In the genomic region with DNA sequence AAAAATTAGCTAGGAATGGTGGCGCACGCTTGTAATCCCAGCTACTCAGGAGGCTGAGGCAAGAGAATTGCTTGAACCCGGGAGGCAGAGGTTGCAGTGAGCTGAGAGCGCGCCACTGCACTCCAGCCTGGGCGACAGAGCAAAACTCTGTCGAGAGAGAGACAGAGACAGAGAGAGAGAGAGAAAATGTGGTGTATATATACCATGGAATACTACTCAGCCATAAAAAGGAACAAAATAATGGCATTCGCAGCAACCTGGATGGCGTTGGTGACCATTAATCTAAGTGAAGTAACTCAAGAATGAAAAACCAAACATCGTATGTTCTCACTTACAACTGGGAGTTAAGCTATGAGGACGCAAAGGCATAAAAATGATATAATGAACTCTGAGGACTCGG, we compare ENCODE assay signal across 11 cellular contexts. TPM values are rescaled to one million over a fixed set of nuclear protein-coding genes. Genes with fewer than 3 reads are reported as not detected.
"Had no signal": no experiment of that assay in that cellular context is flagged by ENCODE, and none has a peak within 500 bp of the region (broad histone marks: within the 10 kb centered on the region; RNA-seq: fewer than 3 reads in every experiment).

No MANE protein-coding gene starts in this region.

RNA-seq across cellular contexts. Expression of a gene that starts 48.4 kb away (rescaled TPM):
- total RNA-seq: activated naive CD4-positive, alpha-beta T cell treated with anti-CD3 and anti-CD28 coated beads for 36 hours; activated naive CD8-positive, alpha-beta T cell treated with anti-CD3 and anti-CD28 coated beads, Interleukin-2, amount 10 ng/mL, durations not matched to agents 7 days and 5 days; activated T-cell treated with anti-CD3 and anti-CD28 coated beads, Interleukin-2, amount 50 U/mL, for 4 hours; activated T-helper 1 cell treated with anti-CD3 and anti-CD28 coated beads, Interleukin-12 subunit alpha, Interleukin-12 subunit beta, Interleukin-2, Interleukin-4 antibody, amounts not matched to agents 30 ng/mL and 10 ng/mL and 1 ng/mL, durations not matched to agents 14 hours and 24 hours and 36 hours; activated T-helper 2 cell treated with anti-CD3 and anti-CD28 coated beads, Interferon-gamma antibody, Interleukin-2, Interleukin-4, amounts not matched to agents 10 μg/mL and 5 μg/mL and 100 μg/mL, durations not matched to agents 14 hours and 24 hours and 36 hours; aorta; ascending aorta; body of pancreas; bronchial epithelial cell had no signal

RNA-seq across cellular contexts. Expression of a gene that starts 49.8 kb away (rescaled TPM):
- total RNA-seq: activated naive CD8-positive, alpha-beta T cell treated with anti-CD3 and anti-CD28 coated beads for 36 hours; activated T-helper 2 cell treated with anti-CD3 and anti-CD28 coated beads, Interferon-gamma antibody, Interleukin-2, Interleukin-4, amounts not matched to agents 10 μg/mL and 5 μg/mL and 100 μg/mL, durations not matched to agents 14 hours and 24 hours and 36 hours; ascending aorta; cardiac muscle cell had no signal
